In genomic region chr9:125558453-125559084, GRCh38 we compare ENCODE assay signal across 8 cellular contexts.
DNase-seq lines count a peak whose midpoint lies in the region; ATAC-seq and TF ChIP-seq lines count a peak whose summit lies in the region.

No MANE protein-coding gene starts in this region.

- peaks cover 11% of the 10 kb centered on the region for H3K4me1 Mint-ChIP-seq in CD8-positive, alpha-beta T cell (ENCODE audit: low read depth)
- peaks cover 11% of the 10 kb centered on the region for H3K4me1 Mint-ChIP-seq in activated CD4-positive, alpha-beta T cell treated with anti-CD3 and anti-CD28 coated beads for 36 hours

- H3K27ac ChIP-seq in CD8-positive, alpha-beta T cell (ENCODE audit: low read depth, low read length): no peak overlapping the region
- peak overlapping the region in 17 of 59 donors; percentile 2 to 58 (median 22) for H3K27ac ChIP-seq in dorsolateral prefrontal cortex

- POLR2A ChIA-PET in CD8-positive, alpha-beta T cell (lab: Charles Lee): interaction anchor here (0.6 to 1.1 kb wide), 2 partner anchors 300 to 933 kb away, joined by 3 read pairs; no protein-coding TSS in a partner anchor
- POLR2A ChIA-PET in activated CD4-positive, alpha-beta T cell treated with anti-CD3 and anti-CD28 coated beads for 36 hours (lab: Charles Lee): no interaction called here

- peak; percentile 74 for ATAC-seq in CD8-positive, alpha-beta T cell
- peak; percentile 72 for ATAC-seq in activated CD4-positive, alpha-beta T cell treated with anti-CD3 and anti-CD28 coated beads for 36 hours
- no peak for ATAC-seq in GM19467 (IDR thresholded peaks at IDR 0.05; ENCODE audit: unreplicated experiment)

- H3K27me3 Mint-ChIP-seq in CD8-positive, alpha-beta T cell (ENCODE audit: low read depth): no peaks in the 10 kb centered on the region
- no peaks in the 10 kb centered on the region for H3K27me3 Mint-ChIP-seq in activated CD4-positive, alpha-beta T cell treated with anti-CD3 and anti-CD28 coated beads for 36 hours

- no peak overlapping the region for H3K27ac Mint-ChIP-seq in CD8-positive, alpha-beta T cell
- H3K27ac Mint-ChIP-seq in activated CD4-positive, alpha-beta T cell treated with anti-CD3 and anti-CD28 coated beads for 36 hours: no peak overlapping the region

- no peaks in the 10 kb centered on the region for H3K36me3 ChIP-seq in CD8-positive, alpha-beta T cell (ENCODE audit: insufficient read depth, low read length)

- H3K9me3 ChIP-seq in CD8-positive, alpha-beta T cell (ENCODE audit: low read length): no peaks in the 10 kb centered on the region

- no peaks in the 10 kb centered on the region for H3K4me1 ChIP-seq in CD8-positive, alpha-beta T cell (ENCODE audit: insufficient read depth, low read length)

- peaks cover 38% of the 10 kb centered on the region for H3K36me3 Mint-ChIP-seq in CD8-positive, alpha-beta T cell
- peaks cover 17% of the 10 kb centered on the region for H3K36me3 Mint-ChIP-seq in activated CD4-positive, alpha-beta T cell treated with anti-CD3 and anti-CD28 coated beads for 36 hours (ENCODE audit: low read depth)

- peak; percentile 13 to 55 (median 38) for DNase-seq in CD8-positive, alpha-beta T cell
- DNase-seq in HFF-Myc (ENCODE audit: extremely low read depth, low read depth) (peak; percentile 59), NCI-H510A treated with DMSO at 0.1 percent for 48 hours (lab: John Stamatoyannopoulos, UW) (peak; percentile 70), dorsolateral prefrontal cortex (peak in 6 of 10 donors; percentile 32 to 81 (median 54)), lung microvascular endothelial cell (ENCODE audit: low read depth in 2 of 2) (peak; percentile 84 to 88)
- DNase-seq in activated CD4-positive, alpha-beta T cell treated with anti-CD3 and anti-CD28 coated beads for 36 hours: peak; percentile 71
- peak; percentile 10 to 18 for DNase-seq in stimulated activated CD8-positive, alpha-beta memory T cell treated with anti-CD3 and anti-CD28 coated beads, Interleukin-15, amount 100 ng/mL, for 48 hours (ENCODE audit: low read depth in 2 of 2)

- no peak overlapping the region for H3K4me3 ChIP-seq in CD8-positive, alpha-beta T cell (ENCODE audit: low read depth, low read length)
- H3K4me3 ChIP-seq in HFF-Myc (replicated peaks; ENCODE audit: low read depth, low read length) (no peak overlapping the region), dorsolateral prefrontal cortex (no peak overlapping the region)

- H3K4me3 Mint-ChIP-seq in CD8-positive, alpha-beta T cell: no peak overlapping the region
- no peak overlapping the region for H3K4me3 Mint-ChIP-seq in activated CD4-positive, alpha-beta T cell treated with anti-CD3 and anti-CD28 coated beads for 36 hours

- CTCF ChIA-PET in CD8-positive, alpha-beta T cell (lab: Charles Lee): interaction anchor here (0.7 to 2.0 kb wide), 21 partner anchors 9 to 932 kb away, joined by 3 to 11 read pairs (median 4); no protein-coding TSS in a partner anchor
- CTCF ChIA-PET in activated CD4-positive, alpha-beta T cell treated with anti-CD3 and anti-CD28 coated beads for 36 hours (lab: Charles Lee): interaction anchor here (0.6 to 3.4 kb wide), 27 partner anchors 8 to 1447 kb away, joined by 3 to 13 read pairs (median 3); no protein-coding TSS in a partner anchor

- H3K9me3 Mint-ChIP-seq in CD8-positive, alpha-beta T cell: no peaks in the 10 kb centered on the region
- H3K9me3 Mint-ChIP-seq in activated CD4-positive, alpha-beta T cell treated with anti-CD3 and anti-CD28 coated beads for 36 hours (ENCODE audit: low read depth): no peaks in the 10 kb centered on the region

- TF ChIP-seq CTCF in CD8-positive, alpha-beta T cell (IDR thresholded peaks at IDR 0.05): peak; percentile 76
- peak; percentile 86 for TF ChIP-seq CTCF in HFF-Myc (IDR thresholded peaks at IDR 0.05; ENCODE audit: low read depth, low read length, missing control alignments)
- peak; percentile 68 to 92 (median 83) for TF ChIP-seq CTCF in dorsolateral prefrontal cortex (IDR thresholded peaks at IDR 0.05 in 54 of 56, conservative IDR thresholded peaks at IDR 0.05 in 2 of 56; ENCODE audit: low read depth in 1 of 56, partially characterized antibody in 56 of 56)

- no peaks in the 10 kb centered on the region for H3K27me3 ChIP-seq in CD8-positive, alpha-beta T cell (ENCODE audit: insufficient read depth, low read length)
- H3K27me3 ChIP-seq in dorsolateral prefrontal cortex: no peaks in the 10 kb centered on the region

- intact Hi-C loops in CD8-positive, alpha-beta T cell (cut with DNase I, micrococcal nuclease): loop anchor here (1.0 to 2.0 kb wide), 4 partner anchors 72 to 932 kb away; no protein-coding TSS in a partner anchor
- intact Hi-C loops in activated CD4-positive, alpha-beta T cell treated with anti-CD3 and anti-CD28 coated beads for 36 hours (cut with DNase I, micrococcal nuclease): loop anchor here (1.0 to 10.0 kb wide), 8 partner anchors 73 to 933 kb away; partner anchors contain the start of gene MAPKAP1 (in 1 of the 2)
- intact Hi-C loops in dorsolateral prefrontal cortex (cut with DNase I): loop anchor here (5.0 kb wide), 3 partner anchors 149 to 844 kb away; partner anchors contain the start of genes MAPKAP1 (in 1 of the 2) and PBX3 (in 1 of the 2)

Comparison
In these comparisons a context has a peak if more than half of its experiments do, and no peak if none do; other contexts are left out.
1. DNase-seq: peak in every context shown above with its lines; median percentile 86 in lung microvascular endothelial cell; 71 in activated CD4-positive, alpha-beta T cell treated with anti-CD3 and anti-CD28 coated beads for 36 hours; 70 in NCI-H510A treated with DMSO at 0.1 percent for 48 hours; 59 in HFF-Myc; 54 in dorsolateral prefrontal cortex; 38 in CD8-positive, alpha-beta T cell; 14 in stimulated activated CD8-positive, alpha-beta memory T cell treated with anti-CD3 and anti-CD28 coated beads, Interleukin-15, amount 100 ng/mL, for 48 hours.